ENCODE assay signal across 8 cellular contexts in the genomic region with DNA sequence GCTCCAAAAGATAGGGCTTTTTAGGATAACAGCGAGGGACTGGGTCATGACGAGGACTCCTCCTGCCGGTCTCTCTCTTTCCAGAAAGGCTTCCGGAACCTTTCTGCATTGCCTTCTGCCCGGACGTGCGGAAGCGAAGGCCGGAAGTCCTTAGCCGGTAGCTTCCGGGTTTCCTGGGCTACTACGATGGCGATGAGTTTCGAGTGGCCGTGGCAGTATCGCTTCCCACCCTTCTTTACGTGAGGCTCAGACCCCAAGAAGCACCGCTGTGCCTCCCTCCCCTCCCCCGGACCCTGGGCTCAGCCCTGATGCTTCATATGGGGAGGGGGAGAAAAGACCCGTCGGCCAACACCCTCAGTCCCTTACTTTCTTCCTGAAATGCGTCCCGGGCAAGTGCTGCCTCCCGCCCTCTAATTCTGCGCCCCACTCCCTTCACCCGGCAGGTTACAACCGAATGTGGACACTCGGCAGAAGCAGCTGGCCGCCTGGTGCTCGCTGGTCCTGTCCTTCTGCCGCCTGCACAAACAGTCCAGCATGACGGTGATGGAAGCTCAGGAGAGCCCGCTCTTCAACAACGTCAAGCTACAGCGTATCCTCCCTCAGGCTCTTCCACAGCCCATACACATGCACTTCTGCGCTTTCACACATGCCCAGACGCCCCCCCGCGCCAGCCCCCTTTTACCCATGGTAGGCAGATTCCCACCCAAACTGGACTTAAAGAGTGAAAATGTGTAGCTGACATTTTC. TPM values are rescaled to one million over a fixed set of nuclear protein-coding genes. Genes with fewer than 3 reads are reported as not detected.
DNase-seq lines count a peak whose midpoint lies in the region; ATAC-seq and TF ChIP-seq lines count a peak whose summit lies in the region.

A gene (plus strand): TSS at position 160 of the 746 bp plus-strand sequence. CDS start 27 bp downstream, at position 187.

- ATAC-seq in GM21381 (IDR thresholded peaks at IDR 0.05; ENCODE audit: unreplicated experiment): peak; percentile 77
- peak; percentile 71 for ATAC-seq in foreskin keratinocyte

- peaks cover 5% of the 10 kb centered on the region for H3K27me3 Mint-ChIP-seq in neural progenitor cell (ENCODE audit: insufficient read depth, low read depth)

- peaks cover 24 to 44% (median 30%) of the 10 kb centered on the region in 10 experiments for H3K4me1 ChIP-seq in BLaER1 treated with 17β-estradiol and CSF1 and Interleukin-3, amounts not matched to agents 10 nM and 100 nM
- H3K4me1 ChIP-seq in foreskin keratinocyte (peaks cover 11% of the 10 kb centered on the region), neural progenitor cell (no peaks in the 10 kb centered on the region), stomach smooth muscle (ENCODE audit: control insufficient read depth, insufficient read depth, low read length) (peaks cover 9% of the 10 kb centered on the region)

- H3K4me1 Mint-ChIP-seq in neural progenitor cell: peaks cover 28% of the 10 kb centered on the region

- H3K27ac Mint-ChIP-seq in neural progenitor cell: peak within 1 kb of the TSS; percentile 99

- peaks cover 6% of the 10 kb centered on the region for H3F3A ChIP-seq in neural progenitor cell (ENCODE audit: low read depth)

- peak within 1 kb of the TSS; percentile 69 to 84 (median 78) for H3K9ac ChIP-seq in BLaER1 treated with 17β-estradiol and CSF1 and Interleukin-3, amounts not matched to agents 10 nM and 100 nM
- H3K9ac ChIP-seq in neural progenitor cell (peak within 1 kb of the TSS; percentile 77), stomach smooth muscle (ENCODE audit: low read length in 2 of 2) (peak within 1 kb of the TSS; percentile 99)

- H2AFZ ChIP-seq in neural progenitor cell (replicated peaks): peak within 1 kb of the TSS; percentile 90

- H3K4me3 ChIP-seq in BLaER1 treated with 17β-estradiol and CSF1 and Interleukin-3, amounts not matched to agents 10 nM and 100 nM: peak within 1 kb of the TSS; percentile 58 to 80 (median 67)
- H3K4me3 ChIP-seq in MG63 (peak within 1 kb of the TSS; percentile 86), neural progenitor cell (peak within 1 kb of the TSS; percentile 71), stomach smooth muscle (ENCODE audit: low read length in 2 of 2) (peak within 1 kb of the TSS; percentile 98 to 99)

- peaks cover 7% of the 10 kb centered on the region for H3K36me3 Mint-ChIP-seq in neural progenitor cell

- H3K36me3 ChIP-seq in BLaER1 treated with 17β-estradiol and CSF1 and Interleukin-3, amounts not matched to agents 10 nM and 100 nM: peaks cover 4 to 28% (median 13%) of the 10 kb centered on the region in 11 experiments; a peak in 14 of 22 replicates
- peaks cover 30% of the 10 kb centered on the region for H3K36me3 ChIP-seq in MG63
- H3K36me3 ChIP-seq in neural progenitor cell: no peaks in the 10 kb centered on the region
- H3K36me3 ChIP-seq in stomach smooth muscle (ENCODE audit: control insufficient read depth in 2 of 2, insufficient read depth in 2 of 2, low read length in 2 of 2): peaks cover 14 to 16% of the 10 kb centered on the region in 2 donors

- TF ChIP-seq CTCF in foreskin keratinocyte (conservative IDR thresholded peaks at IDR 0.05): peak; percentile 50
- TF ChIP-seq CTCF in neural progenitor cell (IDR thresholded peaks at IDR 0.05): peak; percentile 28

- peaks cover 12% of the 10 kb centered on the region for H3K79me2 ChIP-seq in neural progenitor cell (ENCODE audit: low read depth)

- peak within 1 kb of the TSS; percentile 100 for H3K4me3 Mint-ChIP-seq in neural progenitor cell

- peaks cover 0 to 6% (median 0%) of the 10 kb centered on the region in 11 experiments; a peak in 2 of 22 replicates for H4K20me1 ChIP-seq in BLaER1 treated with 17β-estradiol and CSF1 and Interleukin-3, amounts not matched to agents 10 nM and 100 nM
- peaks cover 3% of the 10 kb centered on the region for H4K20me1 ChIP-seq in neural progenitor cell (ENCODE audit: low read depth)

- H3K4me2 ChIP-seq in BLaER1 treated with 17β-estradiol and CSF1 and Interleukin-3, amounts not matched to agents 10 nM and 100 nM: peak within 1 kb of the TSS; percentile 66 to 83 (median 75)
- peak within 1 kb of the TSS; percentile 86 for H3K4me2 ChIP-seq in neural progenitor cell

- H3K9me3 Mint-ChIP-seq in neural progenitor cell: no peaks in the 10 kb centered on the region

- peaks cover 0 to 36% (median 28%) of the 10 kb centered on the region in 11 experiments; a peak in 20 of 22 replicates for H3K27me3 ChIP-seq in BLaER1 treated with 17β-estradiol and CSF1 and Interleukin-3, amounts not matched to agents 10 nM and 100 nM
- H3K27me3 ChIP-seq in MG63 (no peaks in the 10 kb centered on the region), foreskin keratinocyte (no peaks in the 10 kb centered on the region), neural progenitor cell (no peaks in the 10 kb centered on the region), stomach smooth muscle (ENCODE audit: control insufficient read depth in 1 of 2, insufficient read depth in 2 of 2, low read length in 2 of 2) (no peaks in the 10 kb centered on the region)

- H3K9me3 ChIP-seq in BLaER1 treated with 17β-estradiol and CSF1 and Interleukin-3, amounts not matched to agents 10 nM and 100 nM (replicated peaks in 1 of 11): no peaks in the 10 kb centered on the region
- no peaks in the 10 kb centered on the region for H3K9me3 ChIP-seq in MG63
- H3K9me3 ChIP-seq in neural progenitor cell (ENCODE audit: low read depth): no peaks in the 10 kb centered on the region
- H3K9me3 ChIP-seq in stomach smooth muscle (ENCODE audit: control insufficient read depth in 2 of 2, low read length in 2 of 2): no peaks in the 10 kb centered on the region

- peak within 1 kb of the TSS; percentile 45 to 86 (median 76); a peak in 21 of 22 replicates for H3K27ac ChIP-seq in BLaER1 treated with 17β-estradiol and CSF1 and Interleukin-3, amounts not matched to agents 10 nM and 100 nM
- H3K27ac ChIP-seq in foreskin keratinocyte (peak within 1 kb of the TSS; percentile 81), neural progenitor cell (no peak within 1 kb of the TSS), stomach smooth muscle (ENCODE audit: low read length) (peak within 1 kb of the TSS; percentile 81)

- DNase-seq in MG63: peak; percentile 86
- peak; percentile 79 for DNase-seq in SIG-M5 treated with dmso at 0.1 percent for 504 hours (lab: John Stamatoyannopoulos, UW; ENCODE audit: unreplicated experiment)
- peak; percentile 58 for DNase-seq in activated gamma-delta T cell treated with anti-CD3 and anti-CD28 coated beads, Interleukin-2, amount 50 U/mL, for 16 hours (ENCODE audit: low read depth)
- peak; percentile 57 to 75 for DNase-seq in foreskin keratinocyte
- DNase-seq in neural progenitor cell (ENCODE audit: low spot score): peak; percentile 88

RNA-seq across cellular contexts. Expression of the gene that starts here (rescaled TPM):
- total RNA-seq in MG63 (2014; rRNA removed; shearing (Covaris generic); ENCODE audit: low replicate concordance): 68.7 and 99.1 TPM in 2 replicates
- total RNA-seq in foreskin keratinocyte (95.3 and 100 TPM in 2 replicates), neural progenitor cell (ENCODE audit: low replicate concordance) (77.5 and 114 TPM in 2 replicates)
- 139 and 143 TPM in 2 replicates for polyA plus RNA-seq in foreskin keratinocyte
